ENCODE assay signal across 16 cellular contexts in the genomic region with DNA sequence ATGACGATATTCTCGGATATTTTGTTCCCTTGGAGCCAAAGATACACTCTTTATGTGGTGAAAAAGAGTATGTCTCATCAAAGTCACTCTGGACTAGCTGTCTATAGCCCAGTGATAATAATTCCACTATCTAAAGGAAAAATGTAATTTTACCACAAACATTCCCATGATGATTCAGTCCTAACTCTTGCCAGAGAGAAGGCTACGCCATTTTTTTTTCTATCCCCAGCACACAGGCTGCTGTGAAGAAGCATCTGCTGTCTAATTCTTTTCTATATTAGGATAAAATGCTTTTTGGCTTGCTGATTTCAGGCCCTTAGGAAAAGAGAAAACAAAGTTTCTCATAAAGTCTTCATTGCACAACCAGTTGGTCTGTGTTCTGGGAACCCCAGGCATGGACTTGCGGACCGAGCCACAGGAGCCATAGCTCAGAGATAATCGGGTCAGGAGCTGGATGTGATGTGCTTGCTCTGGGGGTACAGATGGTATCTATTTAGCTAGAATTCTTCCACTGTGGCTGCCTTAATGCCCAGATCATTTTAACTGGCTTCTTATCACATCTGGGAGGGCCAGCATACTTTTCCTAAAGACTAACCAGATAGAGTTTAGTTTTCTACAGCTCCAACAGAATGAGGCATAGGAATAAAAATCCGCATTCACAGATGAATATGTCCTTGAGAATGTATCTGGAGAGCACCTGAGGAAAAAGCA.
A peak's percentile ranks its signal among the peaks of the same experiment; 100 is the strongest.
DNase-seq lines count a peak whose midpoint lies in the region; ATAC-seq and TF ChIP-seq lines count a peak whose summit lies in the region.
"Had no signal": no experiment of that assay in that cellular context is flagged by ENCODE, and none has a peak within 500 bp of the region (broad histone marks: within the 10 kb centered on the region; RNA-seq: fewer than 3 reads in every experiment).

No MANE protein-coding gene starts in this region.

- WGBS in suprapubic skin = 58% methylated on average over 7 of the region's 7 CpGs

- 0 out of 2 replicates have a peak overlapping the region, but pooled peaks have one; percentile 23 for H2AFZ ChIP-seq in GM23338

- H3K36me3 ChIP-seq in GM23338 (ENCODE audit: insufficient read depth) = no peaks in the 10 kb centered on the region
- no peaks in the 10 kb centered on the region for H3K36me3 ChIP-seq in colonic mucosa
- H3K36me3 ChIP-seq in suprapubic skin = no peaks in the 10 kb centered on the region
- H3K36me3 ChIP-seq: ovary had no signal

- H3K4me3 ChIP-seq in GM23338 = no peak overlapping the region
- no peak overlapping the region for H3K4me3 ChIP-seq in colonic mucosa
- no peak overlapping the region for H3K4me3 ChIP-seq in suprapubic skin
- H3K4me3 ChIP-seq: lung, ovary had no signal

- H3F3A ChIP-seq in GM23338 (replicated peaks; ENCODE audit: low read depth) = no peaks in the 10 kb centered on the region

- ATAC-seq in GM23338 = no peak
- ATAC-seq in effector memory CD8-positive, alpha-beta T cell (replicated peaks) = no peak
- ATAC-seq in HG02852 (IDR thresholded peaks at IDR 0.05; ENCODE audit: unreplicated experiment) = no peak

- H3K36me3 Mint-ChIP-seq in GM23338 (ENCODE audit: low read depth) (no peaks in the 10 kb centered on the region), glutamatergic neuron (ENCODE audit: unreplicated experiment) (no peaks in the 10 kb centered on the region)
- no peaks in the 10 kb centered on the region for H3K36me3 Mint-ChIP-seq in effector memory CD8-positive, alpha-beta T cell (ENCODE audit: insufficient read depth)
- H3K36me3 Mint-ChIP-seq: CD4-positive, CD25-positive, alpha-beta regulatory T cell had no signal

- no peak overlapping the region for H3K4me3 Mint-ChIP-seq in GM23338
- H3K4me3 Mint-ChIP-seq in effector memory CD8-positive, alpha-beta T cell = no peak overlapping the region
- no peak overlapping the region for H3K4me3 Mint-ChIP-seq in glutamatergic neuron (ENCODE audit: unreplicated experiment)
- H3K4me3 Mint-ChIP-seq: CD4-positive, CD25-positive, alpha-beta regulatory T cell had no signal

- no peak for TF ChIP-seq EP300 in suprapubic skin (IDR thresholded peaks at IDR 0.05)

- no peaks in the 10 kb centered on the region for H3K9me3 ChIP-seq in colonic mucosa
- H3K9me3 ChIP-seq in suprapubic skin = no peaks in the 10 kb centered on the region
- H3K9me3 ChIP-seq: ovary had no signal

- DNase-seq in GM23338 (ENCODE audit: low spot score) = no peak
- no peak for DNase-seq in colonic mucosa
- peak; percentile 17 for DNase-seq in iris pigment epithelial cell (ENCODE audit: low read depth)
- no peak for DNase-seq in suprapubic skin (ENCODE audit: low spot score in 2 of 2)
- DNase-seq in effector memory CD8-positive, alpha-beta T cell = no peak
- DNase-seq in glutamatergic neuron = no peak
- DNase-seq in activated CD4-positive, alpha-beta T cell treated with anti-CD3 and anti-CD28 coated beads for 4 hours = no peak
- DNase-seq: CD4-positive, CD25-positive, alpha-beta regulatory T cell; H7; NCI-H2081; stimulated activated CD8-positive, alpha-beta memory T cell treated with anti-CD3 and anti-CD28 coated beads, Interleukin-4, amount 100 ng/mL, for 48 hours had no signal

- no peak overlapping the region for H3K4me2 ChIP-seq in GM23338

- H3K79me2 ChIP-seq in GM23338 (replicated peaks; ENCODE audit: insufficient read depth) = no peaks in the 10 kb centered on the region

- H3K27me3 ChIP-seq in GM23338 (ENCODE audit: insufficient read depth) (no peaks in the 10 kb centered on the region), colonic mucosa (no peaks in the 10 kb centered on the region), suprapubic skin (no peaks in the 10 kb centered on the region)
- H3K27me3 ChIP-seq: ovary had no signal

- H3K27ac ChIP-seq in GM23338 (ENCODE audit: low read depth) (no peak overlapping the region), colonic mucosa (peak overlapping the region; percentile 10), suprapubic skin (peak overlapping the region; percentile 67)
- H3K27ac ChIP-seq: HL-60, ovary, VCaP had no signal

- H3K4me1 Mint-ChIP-seq in GM23338 (peaks cover 5% of the 10 kb centered on the region; the same call in 2 of the 3 replicates), glutamatergic neuron (ENCODE audit: low read depth, unreplicated experiment) (no peaks in the 10 kb centered on the region)
- H3K4me1 Mint-ChIP-seq in effector memory CD8-positive, alpha-beta T cell (ENCODE audit: low read depth in 2 of 2) = no peaks in the 10 kb centered on the region
- H3K4me1 Mint-ChIP-seq: CD4-positive, CD25-positive, alpha-beta regulatory T cell had no signal

- no peaks in the 10 kb centered on the region for H3K27me3 Mint-ChIP-seq in GM23338 (ENCODE audit: insufficient read depth, low read depth, poor library complexity)
- no peaks in the 10 kb centered on the region for H3K27me3 Mint-ChIP-seq in effector memory CD8-positive, alpha-beta T cell
- no peaks in the 10 kb centered on the region for H3K27me3 Mint-ChIP-seq in glutamatergic neuron (ENCODE audit: unreplicated experiment)
- H3K27me3 Mint-ChIP-seq: CD4-positive, CD25-positive, alpha-beta regulatory T cell had no signal

- H3K27ac Mint-ChIP-seq in GM23338 (no peak overlapping the region), glutamatergic neuron (ENCODE audit: unreplicated experiment) (no peak overlapping the region)
- no peak overlapping the region for H3K27ac Mint-ChIP-seq in effector memory CD8-positive, alpha-beta T cell
- H3K27ac Mint-ChIP-seq: CD4-positive, CD25-positive, alpha-beta regulatory T cell had no signal

- no peaks in the 10 kb centered on the region for H4K20me1 ChIP-seq in GM23338 (replicated peaks; ENCODE audit: insufficient read depth)

- no peaks in the 10 kb centered on the region for H3K4me1 ChIP-seq in GM23338 (ENCODE audit: insufficient read depth)
- H3K4me1 ChIP-seq in colonic mucosa = no peaks in the 10 kb centered on the region
- H3K4me1 ChIP-seq in suprapubic skin = peaks cover 3% of the 10 kb centered on the region

- H3K9me3 Mint-ChIP-seq in GM23338 = no peaks in the 10 kb centered on the region; the same call in 2 of the 3 replicates
- H3K9me3 Mint-ChIP-seq in effector memory CD8-positive, alpha-beta T cell = peaks cover 6 to 7% of the 10 kb centered on the region in 2 donors
- no peaks in the 10 kb centered on the region for H3K9me3 Mint-ChIP-seq in glutamatergic neuron (ENCODE audit: unreplicated experiment)

- H3K9me2 ChIP-seq in GM23338 (ENCODE audit: insufficient read depth) = no peaks in the 10 kb centered on the region

- intact Hi-C loops in colonic mucosa (cut with DNase I) = no loop called here

- TF ChIP-seq POLR2A in suprapubic skin (IDR thresholded peaks at IDR 0.05) = no peak

- TF ChIP-seq CTCF in GM23338 (conservative IDR thresholded peaks at IDR 0.05; ENCODE audit: low read depth in 2 of 2) (no peak), colonic mucosa (IDR thresholded peaks at IDR 0.05) (no peak), suprapubic skin (IDR thresholded peaks at IDR 0.05) (no peak), glutamatergic neuron (IDR thresholded peaks at IDR 0.05; ENCODE audit: partially characterized antibody, unreplicated experiment) (no peak)

- no peak overlapping the region for H3K9ac ChIP-seq in colonic mucosa (ENCODE audit: low read depth in 2 of 2, low read length in 2 of 2)

TF ChIP-seq in GM23338, 12 proteins besides CTCF, POLR2A, EP300 and RAD21:
- TF ChIP-seq ETS1 (IDR thresholded peaks at IDR 0.05) (no peak), EZH2phosphoT487 (IDR thresholded peaks at IDR 0.05; ENCODE audit: unreplicated experiment) (no peak)
